Comparison of ENCODE assay signal across 10 cellular contexts in genomic region chr11:17343907-17344306, GRCh38. TPM values are rescaled to one million over a fixed set of nuclear protein-coding genes. Genes with fewer than 3 reads are reported as not detected.
DNase-seq lines count a peak whose midpoint lies in the region; TF ChIP-seq lines count a peak whose summit lies in the region.
"Had no signal": no experiment of that assay in that cellular context is flagged by ENCODE, and none has a peak within 500 bp of the region (broad histone marks: within the 10 kb centered on the region; RNA-seq: fewer than 3 reads in every experiment).

No MANE protein-coding gene starts in this region.

- TF ChIP-seq CTCF in HEK293 (tag by site-specific recombination; IDR thresholded peaks at IDR 0.05) = no peak
- no peak for TF ChIP-seq CTCF in GM10248 (IDR thresholded peaks at IDR 0.05; ENCODE audit: control extremely low read depth, extremely low read depth, low read depth, missing control alignments)
- no peak for TF ChIP-seq CTCF in progenitor cell of endocrine pancreas (IDR thresholded peaks at IDR 0.05; ENCODE audit: unreplicated experiment)

- DNase-seq in AG08395 (ENCODE audit: low spot score) (peak; percentile 87), astrocyte of the hippocampus (ENCODE audit: low read depth, low spot score) (peak; percentile 71), non-pigmented ciliary epithelial cell (ENCODE audit: low read depth) (peak; percentile 78), GM10248 (ENCODE audit: extremely low spot score) (no peak), progenitor cell of endocrine pancreas (ENCODE audit: low spot score, unreplicated experiment) (no peak), NCI-H146 treated with DMSO at 0.1 percent for 48 hours (lab: John Stamatoyannopoulos, UW; ENCODE audit: unreplicated experiment) (no peak), NCI-H187 treated with DMSO at 0.1 percent for 48 hours (lab: John Stamatoyannopoulos, UW) (no peak)
- DNase-seq: NCI-H1694 treated with DMSO at 0.1 percent for 48 hours, SHP77 treated with DMSO at 0.1 percent for 48 hours had no signal

- no peak overlapping the region for H3K4me3 Mint-ChIP-seq in progenitor cell of endocrine pancreas (ENCODE audit: low read depth)

- no peaks in the 10 kb centered on the region for H3K4me1 ChIP-seq in HEK293 (ENCODE audit: control insufficient read depth, insufficient read depth, low read length)

- no peaks in the 10 kb centered on the region for H3K9me3 Mint-ChIP-seq in progenitor cell of endocrine pancreas (ENCODE audit: low read depth)

- H3K36me3 Mint-ChIP-seq in progenitor cell of endocrine pancreas (ENCODE audit: insufficient read depth) = peaks cover 3% of the 10 kb centered on the region

- no peaks in the 10 kb centered on the region for H3K36me3 ChIP-seq in HEK293 (ENCODE audit: control insufficient read depth in 2 of 2, insufficient read depth in 1 of 2, low read length in 2 of 2)

- H3K4me1 Mint-ChIP-seq in progenitor cell of endocrine pancreas (ENCODE audit: low read depth) = no peaks in the 10 kb centered on the region

- no peak overlapping the region for H3K4me3 ChIP-seq in HEK293 (ENCODE audit: low read depth, low read length)

- H3K27me3 Mint-ChIP-seq in progenitor cell of endocrine pancreas = no peaks in the 10 kb centered on the region

- no peaks in the 10 kb centered on the region for H3K9me3 ChIP-seq in HEK293 (ENCODE audit: control insufficient read depth, insufficient read depth, low read depth, low read length)

- POLR2A ChIA-PET in HEK293 (lab: Yijun Ruan, JAX) = no interaction called here
- POLR2A ChIA-PET in GM10248 (lab: Yijun Ruan, JAX) = no interaction called here

- H3K27ac ChIP-seq in HEK293 (ENCODE audit: extremely low read depth, low read depth, low read length) = no peak overlapping the region

- CTCF ChIA-PET in HEK293 (lab: Yijun Ruan, JAX) = interaction anchor here (2.2 kb wide), 1 partner anchor 10 kb away, joined by 12 read pairs; no protein-coding TSS in a partner anchor
- CTCF ChIA-PET in GM10248 (lab: Yijun Ruan, JAX) = no interaction called here

- no peak overlapping the region for H3K27ac Mint-ChIP-seq in progenitor cell of endocrine pancreas

TF ChIP-seq in HEK293, 187 proteins besides CTCF, POLR2A, EP300 and RAD21:
- TF ChIP-seq GLIS1 (tag by site-specific recombination; IDR thresholded peaks at IDR 0.05) = peak; percentile 17; the same call in 1 of the 2 replicates
- no peak for TF ChIP-seq ZNF274 (IDR thresholded peaks at IDR 0.05; ENCODE audit: low read length)
- TF ChIP-seq ZNF274 (tag by site-specific recombination; IDR thresholded peaks at IDR 0.05; ENCODE audit: borderline replicate concordance) = no peak

RNA-seq across cellular contexts. Expression of gene NCR3LG1, which starts 7.7 kb away (rescaled TPM):
- total RNA-seq in progenitor cell of endocrine pancreas = 1.3 and 2.1 TPM in 2 replicates

RNA-seq across cellular contexts. Expression of gene KCNJ11, which starts 44.6 kb away (rescaled TPM):
- total RNA-seq in progenitor cell of endocrine pancreas = 8.1 and 10.4 TPM in 2 replicates

Comparison
In these comparisons a context has a peak if more than half of its experiments do, and no peak if none do; other contexts are left out.
1. DNase-seq: peak in AG08395 (single experiment), astrocyte of the hippocampus (single experiment) and non-pigmented ciliary epithelial cell (single experiment); none in GM10248 (single experiment), progenitor cell of endocrine pancreas (single experiment), NCI-H146 treated with DMSO at 0.1 percent for 48 hours (single experiment) and NCI-H187 treated with DMSO at 0.1 percent for 48 hours (single experiment).